ENCODE assay signal across 24 cellular contexts in the genomic region with DNA sequence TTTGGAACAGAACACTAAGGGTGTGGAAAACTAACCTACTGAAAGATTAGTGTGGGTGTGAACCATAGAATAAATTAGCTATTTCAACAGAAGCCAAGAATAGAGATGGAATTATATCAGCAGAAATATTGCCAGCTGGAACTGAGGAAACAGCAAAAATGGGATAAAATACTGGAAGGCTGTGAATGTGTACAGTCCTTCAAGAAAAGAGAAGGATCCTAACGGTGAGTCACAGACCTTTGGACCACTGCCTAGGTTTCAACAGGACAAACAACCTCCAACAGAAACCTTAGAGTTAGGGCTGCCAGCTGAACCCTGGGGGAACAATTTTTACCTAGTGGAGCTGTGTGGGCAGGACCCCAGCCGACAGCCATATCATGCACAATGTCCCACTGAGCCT.
DNase-seq lines count a peak whose midpoint lies in the region; ATAC-seq and TF ChIP-seq lines count a peak whose summit lies in the region.
"Had no signal": no experiment of that assay in that cellular context is flagged by ENCODE, and none has a peak within 500 bp of the region (broad histone marks: within the 10 kb centered on the region; RNA-seq: fewer than 3 reads in every experiment).

No MANE protein-coding gene starts in this region.

- H3K27me3 ChIP-seq in osteoblast (ENCODE audit: insufficient read depth, low read length) (no peaks in the 10 kb centered on the region), MM.1S (replicated peaks; ENCODE audit: insufficient read depth, low read length) (no peaks in the 10 kb centered on the region)
- H3K27me3 ChIP-seq: Peyer's patch, SJCRH30 had no signal

- in situ Hi-C loops in astrocyte of the spinal cord (cut with HindIII; ENCODE audit: low sequenced_read_pairs): no loop called here

- no peak for ATAC-seq in WTC11
- ATAC-seq: GM23338, HCT116 had no signal

- POLR2A ChIA-PET in WTC11 (lab: Charles Lee): no interaction called here

- no peaks in the 10 kb centered on the region for H3F3A ChIP-seq in MM.1S (ENCODE audit: insufficient read depth, low read length)

- no peak overlapping the region for H2AFZ ChIP-seq in osteoblast (ENCODE audit: low read length)
- no peak overlapping the region for H2AFZ ChIP-seq in MM.1S (ENCODE audit: low read length)
- H2AFZ ChIP-seq: GM23338 had no signal

- H3K4me3 ChIP-seq in astrocyte of the spinal cord (ENCODE audit: low read depth, low read length) (no peak overlapping the region), osteoblast (ENCODE audit: insufficient read depth, low read length) (no peak overlapping the region), MM.1S (ENCODE audit: low read length) (no peak overlapping the region), foreskin fibroblast (ENCODE audit: low read depth in 1 of 2, low read length in 2 of 2) (no peak overlapping the region)
- H3K4me3 ChIP-seq: GM23338, Peyer's patch, SJCRH30 had no signal

- H3K4me3 Mint-ChIP-seq in WTC11: no peak overlapping the region
- H3K4me3 Mint-ChIP-seq: CD8-positive, alpha-beta memory T cell; GM23338 had no signal

- TF ChIP-seq CTCF in astrocyte of the spinal cord (IDR thresholded peaks at IDR 0.05; ENCODE audit: low read depth, low read length): no peak
- no peak for TF ChIP-seq CTCF in osteoblast (IDR thresholded peaks at IDR 0.05; ENCODE audit: extremely low read depth, low read depth, low read length)
- TF ChIP-seq CTCF in MM.1S (IDR thresholded peaks at IDR 0.05; ENCODE audit: low read length): no peak
- no peak for TF ChIP-seq CTCF in WTC11 (IDR thresholded peaks at IDR 0.05)
- no peak for TF ChIP-seq CTCF in foreskin fibroblast (IDR thresholded peaks at IDR 0.05; ENCODE audit: low read depth, low read length)

- peaks cover 5% of the 10 kb centered on the region for H3K9me3 Mint-ChIP-seq in WTC11

- H3K9me3 ChIP-seq in osteoblast (ENCODE audit: low read depth, low read length): no peaks in the 10 kb centered on the region
- H3K9me3 ChIP-seq in MM.1S (replicated peaks; ENCODE audit: insufficient read depth, low read length): no peaks in the 10 kb centered on the region
- H3K9me3 ChIP-seq: Peyer's patch, SJCRH30 had no signal

- no peaks in the 10 kb centered on the region for H3K79me2 ChIP-seq in osteoblast (ENCODE audit: insufficient read depth, low read length)
- no peaks in the 10 kb centered on the region for H3K79me2 ChIP-seq in MM.1S (ENCODE audit: low read length)

- H3K36me3 Mint-ChIP-seq in WTC11: peaks cover 4% of the 10 kb centered on the region
- H3K36me3 Mint-ChIP-seq: CD8-positive, alpha-beta memory T cell had no signal

- H4K20me1 ChIP-seq in osteoblast (ENCODE audit: insufficient read depth, low read length) (no peaks in the 10 kb centered on the region), MM.1S (ENCODE audit: insufficient read depth, low read length) (no peaks in the 10 kb centered on the region)

- H3K4me1 ChIP-seq in osteoblast (ENCODE audit: insufficient read depth, low read length): no peaks in the 10 kb centered on the region
- no peaks in the 10 kb centered on the region for H3K4me1 ChIP-seq in MM.1S (ENCODE audit: low read length)
- H3K4me1 ChIP-seq: Peyer's patch, SJCRH30 had no signal

- peak; percentile 5 for DNase-seq in A172 (ENCODE audit: low spot score)
- DNase-seq in NCI-H446 treated with DMSO at 0.1 percent for 48 hours (lab: John Stamatoyannopoulos, UW): peak; percentile 35
- peak; percentile 1 for DNase-seq in astrocyte of the spinal cord (ENCODE audit: low read depth, low spot score)
- DNase-seq in osteoblast (ENCODE audit: insufficient read length, low spot score, missing footprints): peak; percentile 1
- DNase-seq in MM.1S: no peak
- no peak for DNase-seq in WTC11 (ENCODE audit: low spot score)
- no peak for DNase-seq in NOMO-1 (lab: John Stamatoyannopoulos, UW; ENCODE audit: unreplicated experiment in 2 of 2)
- no peak for DNase-seq in foreskin fibroblast
- DNase-seq: Calu3; CD8-positive, alpha-beta memory T cell; GDM1; IMR-90; NCI-H1092; NCI-H1436; NCI-H1930; NCI-H510A treated with DMSO at 0.1 percent for 48 hours; NCI-H774; NK-92 treated with Interleukin-12 subunit alpha and Interleukin-12 subunit beta, amount 100 ng/mL, for 24 hours; Peyer's patch; SJCRH30 had no signal

- H3K9me2 ChIP-seq in MM.1S (replicated peaks; ENCODE audit: insufficient read depth, low read length): no peaks in the 10 kb centered on the region

- H3K36me3 ChIP-seq in osteoblast (ENCODE audit: insufficient read depth, low read length): no peaks in the 10 kb centered on the region
- H3K36me3 ChIP-seq in MM.1S (replicated peaks; ENCODE audit: insufficient read depth, low read length): no peaks in the 10 kb centered on the region
- H3K36me3 ChIP-seq: Peyer's patch, SJCRH30 had no signal

- H3K27ac Mint-ChIP-seq in WTC11: no peak overlapping the region
- H3K27ac Mint-ChIP-seq: CD8-positive, alpha-beta memory T cell; GM23338 had no signal

- CTCF ChIA-PET in WTC11 (lab: Charles Lee): no interaction called here

- H3K27ac ChIP-seq in osteoblast (ENCODE audit: low read depth, low read length): no peak overlapping the region
- no peak overlapping the region for H3K27ac ChIP-seq in MM.1S (ENCODE audit: low read length)
- H3K27ac ChIP-seq: C4-2B, KMS-11, Peyer's patch, SJCRH30 had no signal

- H3K27me3 Mint-ChIP-seq in WTC11 (ENCODE audit: low read depth): no peaks in the 10 kb centered on the region
- H3K27me3 Mint-ChIP-seq: CD8-positive, alpha-beta memory T cell had no signal

- H3K4me2 ChIP-seq in osteoblast (ENCODE audit: insufficient read depth, low read length) (no peak overlapping the region), MM.1S (ENCODE audit: low read depth, low read length) (no peak overlapping the region)
- H3K4me2 ChIP-seq: GM23338, KMS-11 had no signal

- H3K4me1 Mint-ChIP-seq in WTC11: peaks cover 9% of the 10 kb centered on the region
- H3K4me1 Mint-ChIP-seq: CD8-positive, alpha-beta memory T cell had no signal

- no peak overlapping the region for H3K9ac ChIP-seq in MM.1S (ENCODE audit: low read length)
- H3K9ac ChIP-seq: KMS-11 had no signal

TF ChIP-seq in WTC11, 78 proteins besides CTCF, POLR2A, EP300 and RAD21:
- TF ChIP-seq GTF2I (CRISPR knock-in tag; conservative IDR thresholded peaks at IDR 0.05) (no peak), NFYB (CRISPR knock-in tag; conservative IDR thresholded peaks at IDR 0.05; ENCODE audit: low read depth) (no peak)

Comparison
In these comparisons a context has a peak if more than half of its experiments do, and no peak if none do; other contexts are left out.
1. DNase-seq: peak in A172 (single experiment), NCI-H446 treated with DMSO at 0.1 percent for 48 hours (single experiment), astrocyte of the spinal cord (single experiment) and osteoblast (single experiment); none in MM.1S (single experiment), WTC11 (single experiment), NOMO-1 (0 of 2) and foreskin fibroblast (0 of 2).